Comparison of ENCODE assay signal across 7 cellular contexts in the genomic region with DNA sequence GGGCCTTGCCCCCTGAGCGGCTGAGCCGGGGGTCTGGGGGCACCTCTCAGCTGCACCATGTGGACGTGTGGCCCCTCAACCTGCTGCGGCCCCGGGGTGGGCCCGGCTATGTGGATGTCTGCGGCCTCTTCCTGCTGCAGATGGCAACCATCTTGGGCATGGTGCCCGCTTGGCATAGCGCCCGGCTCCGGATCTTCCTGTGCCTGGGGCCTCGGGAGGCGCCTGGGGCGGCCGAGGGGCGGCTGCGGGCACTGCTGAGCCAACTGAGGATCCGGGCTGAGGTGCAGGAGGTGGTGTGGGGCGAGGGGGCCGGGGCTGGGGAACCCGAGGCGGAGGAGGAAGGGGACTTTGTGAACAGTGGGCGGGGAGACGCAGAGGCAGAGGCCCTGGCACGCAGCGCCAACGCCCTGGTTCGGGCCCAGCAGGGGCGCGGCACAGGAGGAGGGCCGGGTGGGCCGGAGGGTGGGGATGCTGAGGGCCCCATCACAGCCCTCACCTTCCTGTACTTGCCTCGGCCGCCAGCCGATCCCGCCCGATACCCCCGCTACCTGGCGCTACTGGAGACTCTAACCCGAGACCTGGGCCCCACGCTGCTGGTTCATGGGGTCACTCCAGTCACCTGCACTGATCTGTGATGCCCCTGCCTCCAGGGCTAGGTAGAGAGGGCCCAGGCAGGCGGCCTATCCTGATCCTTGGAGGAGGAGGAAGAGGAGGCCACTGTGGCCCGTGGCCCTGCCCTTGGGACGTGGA. TPM values are rescaled to one million over a fixed set of nuclear protein-coding genes. Genes with fewer than 3 reads are reported as not detected.
DNase-seq lines count a peak whose midpoint lies in the region; ATAC-seq lines count a peak whose summit lies in the region.

No MANE protein-coding gene starts in this region.

- CTCF ChIA-PET in naive thymus-derived CD4-positive, alpha-beta T cell (lab: Charles Lee): no interaction called here

- H3K4me3 ChIP-seq in H7 (ENCODE audit: insufficient read depth, low read depth, low read length): no peak overlapping the region
- peak overlapping the region; percentile 92 for H3K4me3 ChIP-seq in SJSA1
- H3K4me3 ChIP-seq in naive thymus-derived CD4-positive, alpha-beta T cell (ENCODE audit: low read length): peak overlapping the region; percentile 46

- no peaks in the 10 kb centered on the region for H3K27me3 ChIP-seq in H7 (ENCODE audit: control insufficient read depth, insufficient read depth, low read length)
- H3K27me3 ChIP-seq in SJSA1 (replicated peaks): no peaks in the 10 kb centered on the region
- no peaks in the 10 kb centered on the region for H3K27me3 ChIP-seq in naive thymus-derived CD4-positive, alpha-beta T cell (ENCODE audit: control insufficient read depth in 2 of 2, insufficient read depth in 2 of 2, low read length in 2 of 2)

- H3K36me3 ChIP-seq in H7 (replicated peaks; ENCODE audit: control insufficient read depth, insufficient read depth, low read length) (peaks cover 18% of the 10 kb centered on the region), SJSA1 (peaks cover 43% of the 10 kb centered on the region)
- peaks cover 0 to 30% (median 0%) of the 10 kb centered on the region in 3 experiments for H3K36me3 ChIP-seq in naive thymus-derived CD4-positive, alpha-beta T cell (ENCODE audit: control insufficient read depth in 2 of 3, insufficient read depth in 3 of 3, low read length in 3 of 3)

- DNase-seq in H7 (peak; percentile 74), SJSA1 (ENCODE audit: low read depth in 1 of 2, low spot score in 2 of 2) (no peak), SIG-M5 treated with dmso at 0.1 percent for 504 hours (lab: John Stamatoyannopoulos, UW; ENCODE audit: unreplicated experiment) (no peak), KBM-7 (no peak)
- peak; percentile 26 for DNase-seq in effector CD8-positive, alpha-beta T cell (lab: John Stamatoyannopoulos, UW)
- DNase-seq in naive thymus-derived CD4-positive, alpha-beta T cell: peak in 6 of 9 donors; percentile 31 to 55 (median 44)

- ATAC-seq in naive thymus-derived CD4-positive, alpha-beta T cell: peak; percentile 65
- ATAC-seq in GM21447 (IDR thresholded peaks at IDR 0.05; ENCODE audit: unreplicated experiment): no peak

- no peaks in the 10 kb centered on the region for H3K9me3 ChIP-seq in SJSA1 (replicated peaks)
- no peaks in the 10 kb centered on the region for H3K9me3 ChIP-seq in naive thymus-derived CD4-positive, alpha-beta T cell (ENCODE audit: control insufficient read depth in 2 of 3, low read length in 3 of 3)

- H3K27ac ChIP-seq in SJSA1: peak overlapping the region; percentile 98
- peak overlapping the region; percentile 80 for H3K27ac ChIP-seq in naive thymus-derived CD4-positive, alpha-beta T cell (ENCODE audit: low read depth, low read length)

- peaks cover 0 to 14% (median 4%) of the 10 kb centered on the region in 5 donors for H3K36me3 Mint-ChIP-seq in naive thymus-derived CD4-positive, alpha-beta T cell

- POLR2A ChIA-PET in naive thymus-derived CD4-positive, alpha-beta T cell (lab: Charles Lee): interaction anchor here (0.6 to 1.2 kb wide), 2 partner anchors 9 to 324 kb away, joined by 3 to 5 read pairs; a partner anchor contains a TSS

- intact Hi-C loops in naive thymus-derived CD4-positive, alpha-beta T cell (cut with micrococcal nuclease): loop anchor here (1.0 to 5.0 kb wide), 3 partner anchors 13 to 159 kb away; a partner anchor contains a TSS

- H3K27ac Mint-ChIP-seq in naive thymus-derived CD4-positive, alpha-beta T cell: peak overlapping the region in 8 of 9 donors; percentile 62 to 95 (median 81)

- H3K27me3 Mint-ChIP-seq in naive thymus-derived CD4-positive, alpha-beta T cell: no peaks in the 10 kb centered on the region

- in situ Hi-C loops in KBM-7 (cut with MboI; ENCODE audit: low pct_unique_long_range_greater_than_20kb, low sequenced_read_pairs): no loop called here

- H3K4me3 Mint-ChIP-seq in naive thymus-derived CD4-positive, alpha-beta T cell: peak overlapping the region; percentile 56 to 92 (median 77)

- peaks cover 0 to 17% (median 11%) of the 10 kb centered on the region in 7 donors for H3K4me1 Mint-ChIP-seq in naive thymus-derived CD4-positive, alpha-beta T cell

- no peaks in the 10 kb centered on the region for H3K9me3 Mint-ChIP-seq in naive thymus-derived CD4-positive, alpha-beta T cell

- peaks cover 23% of the 10 kb centered on the region for H3K4me1 ChIP-seq in SJSA1 (replicated peaks)
- H3K4me1 ChIP-seq in naive thymus-derived CD4-positive, alpha-beta T cell (ENCODE audit: control insufficient read depth in 2 of 2, insufficient read depth in 2 of 2, low read length in 2 of 2): peaks cover 0 to 25% of the 10 kb centered on the region in 2 donors

RNA-seq across cellular contexts. Expression of a gene that starts 1.0 kb away (rescaled TPM):
- total RNA-seq in H7 (2014; rRNA removed; shearing (Covaris generic)): 95.7 and 118 TPM in 2 replicates
- 88.0 and 95.9 TPM in 2 replicates for total RNA-seq in SJSA1 (2014; rRNA removed; shearing (Covaris generic))
- 10 to 100 TPM in 4 of 5 experiments, 1 to 10 TPM in 1; 8.0 to 28.1 (median 10.4) TPM for total RNA-seq in naive thymus-derived CD4-positive, alpha-beta T cell
- 1 to 10 TPM; 3.4 to 3.9 TPM for polyA plus RNA-seq in naive thymus-derived CD4-positive, alpha-beta T cell

RNA-seq across cellular contexts. Expression of a gene that starts 8.8 kb away (rescaled TPM):
- total RNA-seq in H7 (2014; rRNA removed; shearing (Covaris generic)): 82.8 and 101 TPM in 2 replicates
- 64.4 and 76.2 TPM in 2 replicates for total RNA-seq in SJSA1 (2014; rRNA removed; shearing (Covaris generic))
- total RNA-seq in naive thymus-derived CD4-positive, alpha-beta T cell: 100 to 1,000 TPM; 212 to 271 (median 261) TPM
- 10 to 100 TPM; 43.6 to 64.4 TPM for polyA plus RNA-seq in naive thymus-derived CD4-positive, alpha-beta T cell

RNA-seq across cellular contexts. Expression of a gene that starts 13.6 kb away (rescaled TPM):
- total RNA-seq in H7 (2014; rRNA removed; shearing (Covaris generic)): 21.9 and 27.9 TPM in 2 replicates
- total RNA-seq in SJSA1 (2014; rRNA removed; shearing (Covaris generic)): 15.2 and 17.8 TPM in 2 replicates
- total RNA-seq in naive thymus-derived CD4-positive, alpha-beta T cell: 10 to 100 TPM; 50.4 to 78.6 (median 62.7) TPM
- polyA plus RNA-seq in naive thymus-derived CD4-positive, alpha-beta T cell: 1 to 10 TPM; 5.0 to 7.8 TPM

RNA-seq across cellular contexts. Expression of a gene that starts 23.4 kb away (rescaled TPM):
- total RNA-seq in H7 (2014; rRNA removed; shearing (Covaris generic)): 7.7 and 12.2 TPM in 2 replicates
- total RNA-seq in SJSA1 (2014; rRNA removed; shearing (Covaris generic)): 3.1 and 3.7 TPM in 2 replicates
- total RNA-seq in naive thymus-derived CD4-positive, alpha-beta T cell: 10 to 100 TPM in 1 of 5 experiments, 1 to 10 TPM in 4; 2.1 to 11.1 (median 3.5) TPM
- 1 to 10 TPM in 1 of 2 donors, under 1 TPM in 1; 0.99 to 1.9 TPM for polyA plus RNA-seq in naive thymus-derived CD4-positive, alpha-beta T cell

RNA-seq across cellular contexts. Expression of a gene that starts 29.5 kb away (rescaled TPM):
- total RNA-seq in H7 (2014; rRNA removed; shearing (Covaris generic)): 17.3 and 19.2 TPM in 2 replicates
- total RNA-seq in SJSA1 (2014; rRNA removed; shearing (Covaris generic)): 0.16 TPM in 1 of 2 replicates, not detected in the other
- total RNA-seq in naive thymus-derived CD4-positive, alpha-beta T cell: under 1 TPM in 3 of 5 experiments, not detected in 2; 0.11 to 0.32 (median 0.22) TPM
- not detected for polyA plus RNA-seq in naive thymus-derived CD4-positive, alpha-beta T cell

Comparison
In these comparisons a context has a peak if more than half of its experiments do, and no peak if none do; other contexts are left out.
1. DNase-seq: peak in H7 (single experiment), effector CD8-positive, alpha-beta T cell (single experiment) and naive thymus-derived CD4-positive, alpha-beta T cell (6 of 9); none in SJSA1 (0 of 2), SIG-M5 treated with dmso at 0.1 percent for 504 hours (single experiment) and KBM-7 (single experiment).